Comparison of ENCODE assay signal across 29 cellular contexts in the genomic region with DNA sequence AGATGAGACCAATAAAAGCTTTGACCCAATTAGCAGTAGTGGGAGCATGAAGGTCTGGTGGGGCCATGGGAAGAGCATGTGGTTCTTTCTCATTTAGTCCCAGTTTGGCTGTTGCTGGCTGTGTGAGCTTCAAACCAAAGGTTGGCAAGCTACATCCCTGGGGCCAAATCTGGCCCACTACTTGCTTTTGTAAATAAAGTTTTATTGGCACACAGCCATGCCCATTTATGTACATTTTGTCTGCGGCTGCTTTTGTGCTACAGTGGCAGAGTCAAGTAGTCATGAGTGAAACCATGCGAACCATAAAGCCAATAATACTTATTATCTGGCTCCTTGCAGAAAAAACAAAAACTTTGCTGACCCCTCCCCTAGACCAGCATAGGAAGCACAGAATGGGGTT.
"Had no signal": no experiment of that assay in that cellular context is flagged by ENCODE, and none has a peak within 500 bp of the region (broad histone marks: within the 10 kb centered on the region; RNA-seq: fewer than 3 reads in every experiment).

No MANE protein-coding gene starts in this region.

- H3K27ac Mint-ChIP-seq: immature natural killer cell; mesothelial cell of epicardium; naive B cell; natural killer cell; progenitor cell of endocrine pancreas; stimulated activated naive B cell treated with anti-CD40 and anti-IgM and Interleukin-4, amounts not matched to agents 10 μg/mL and 1 μg/mL and 100 μg/mL, for 72 hours had no signal

- H3K4me1 ChIP-seq: lower lobe of right lung had no signal

- H3K9me3 Mint-ChIP-seq: immature natural killer cell; mesothelial cell of epicardium; naive B cell; natural killer cell; stimulated activated naive B cell treated with anti-CD40 and anti-IgM and Interleukin-4, amounts not matched to agents 10 μg/mL and 1 μg/mL and 100 μg/mL, for 72 hours had no signal

- H3K4me1 Mint-ChIP-seq: immature natural killer cell, natural killer cell had no signal

- DNase-seq: hypothalamus; immature natural killer cell; kidney; left colon; left lung; lower lobe of right lung; mammary epithelial cell; mesenchymal stem cell; naive B cell; natural killer cell; ovary; stimulated activated CD4-positive, alpha-beta T cell treated with anti-CD3 and anti-CD28 coated beads, Interleukin-12 subunit alpha, Interleukin-12 subunit beta, amount 100 ng/mL, for 4 hours; stimulated activated CD4-positive, alpha-beta T cell treated with anti-CD3 and anti-CD28 coated beads, Interleukin-15, amount 100 ng/mL, for 24 hours; stimulated activated CD4-positive, alpha-beta T cell treated with anti-CD3 and anti-CD28 coated beads, Interleukin-2, amount 100 ng/mL, for 24 hours; stimulated activated CD4-positive, alpha-beta T cell treated with anti-CD3 and anti-CD28 coated beads, Interleukin-4, amount 100 ng/mL, for 1 hour; stimulated activated naive B cell treated with anti-CD40 and anti-IgM and Interleukin-4, amounts not matched to agents 10 μg/mL and 1 μg/mL and 100 μg/mL, for 72 hours; stimulated activated naive CD8-positive, alpha-beta T cell treated with anti-CD3 and anti-CD28 coated beads, Interleukin-15, Interleukin-2, amounts not matched to agents 100 U/mL and 50 U/mL, for 24 hours; stomach; testis; thyroid gland; transverse colon; upper lobe of left lung had no signal

- H3K36me3 Mint-ChIP-seq: mesothelial cell of epicardium; naive B cell; natural killer cell; stimulated activated naive B cell treated with anti-CD40 and anti-IgM and Interleukin-4, amounts not matched to agents 10 μg/mL and 1 μg/mL and 100 μg/mL, for 72 hours had no signal

- H3K27ac ChIP-seq: left lung, lower lobe of right lung, ovary, right atrium auricular region, skin epidermis, stomach, testis, thyroid gland, transverse colon, upper lobe of left lung, vagina had no signal

- ATAC-seq: left colon; left lung; lower lobe of right lung; natural killer cell; sciatic nerve; stimulated activated naive B cell treated with anti-CD40 and anti-IgM and Interleukin-4, amounts not matched to agents 10 μg/mL and 1 μg/mL and 100 μg/mL, for 72 hours; stimulated activated naive CD8-positive, alpha-beta T cell treated with anti-CD3 and anti-CD28 coated beads, Interleukin-15, Interleukin-2, amounts not matched to agents 100 U/mL and 50 U/mL, for 24 hours had no signal

- H3K27me3 ChIP-seq: ovary, right atrium auricular region, testis, vagina had no signal

- H3K4me3 Mint-ChIP-seq: immature natural killer cell; mesothelial cell of epicardium; naive B cell; natural killer cell; stimulated activated naive B cell treated with anti-CD40 and anti-IgM and Interleukin-4, amounts not matched to agents 10 μg/mL and 1 μg/mL and 100 μg/mL, for 72 hours had no signal

- H3K4me3 ChIP-seq: left lung, lower lobe of right lung, ovary, right atrium auricular region, skin epidermis, stomach, testis, thyroid gland, transverse colon, upper lobe of left lung, vagina had no signal

- H3K9me3 ChIP-seq: left lung, lower lobe of right lung, ovary, right atrium auricular region, stomach, testis, thyroid gland, transverse colon, upper lobe of left lung, vagina had no signal

- H3K36me3 ChIP-seq: left lung, lower lobe of right lung, ovary, right atrium auricular region, stomach, thyroid gland, transverse colon, upper lobe of left lung, vagina had no signal

- FAIRE-seq: islet of Langerhans, kidney had no signal
